ENCODE assay signal across 2 cellular contexts in genomic region chr13:67120872-67121531, GRCh38.
TF ChIP-seq lines count a peak whose summit lies in the region.

No MANE protein-coding gene starts in this region.

TF ChIP-seq in A549, 52 proteins besides CTCF, POLR2A, EP300 and RAD21 (continued from another document):
- TF ChIP-seq BCL3 (IDR thresholded peaks at IDR 0.05): peak; percentile 52
- TF ChIP-seq FOSL2 (IDR thresholded peaks at IDR 0.05): peak; percentile 8; the same call in 1 of the 2 replicates
- TF ChIP-seq FOSL2 (CRISPR knock-in tag; IDR thresholded peaks at IDR 0.05): peak; percentile 68
- peak; percentile 62; the same call in 1 of the 2 replicates for TF ChIP-seq PBX3 (IDR thresholded peaks at IDR 0.05)
- no peak for TF ChIP-seq MYC (IDR thresholded peaks at IDR 0.05; ENCODE audit: borderline replicate concordance, low read length)
- TF ChIP-seq PHF8 (IDR thresholded peaks at IDR 0.05; ENCODE audit: borderline replicate concordance, low read depth): no peak
- no peak for TF ChIP-seq ZSCAN20 (CRISPR knock-in tag; IDR thresholded peaks at IDR 0.05)
- TF ChIP-seq CBX2 (IDR thresholded peaks at IDR 0.05; ENCODE audit: borderline replicate concordance, low read depth): no peak
- no peak for TF ChIP-seq TFCP2L1 (CRISPR knock-in tag; IDR thresholded peaks at IDR 0.05)
- peak; percentile 70 to 95; a peak in 3 of 4 replicates for TF ChIP-seq CEBPB (IDR thresholded peaks at IDR 0.05)
- peak; percentile 88 for TF ChIP-seq JUNB (IDR thresholded peaks at IDR 0.05)
- no peak for TF ChIP-seq E2F6 (IDR thresholded peaks at IDR 0.05; ENCODE audit: borderline replicate concordance, low read depth)
- peak; percentile 74 to 80; a peak in 3 of 5 replicates for TF ChIP-seq JUN (IDR thresholded peaks at IDR 0.05)
- no peak for TF ChIP-seq NPAS2 (CRISPR knock-in tag; IDR thresholded peaks at IDR 0.05; ENCODE audit: borderline replicate concordance)
- TF ChIP-seq GATA3 (IDR thresholded peaks at IDR 0.05; ENCODE audit: borderline replicate concordance): peak; percentile 88
- TF ChIP-seq FOXS1 (CRISPR knock-in tag; IDR thresholded peaks at IDR 0.05): no peak
- no peak for TF ChIP-seq CBX8 (IDR thresholded peaks at IDR 0.05)

TF ChIP-seq in K562, 482 proteins besides CTCF, POLR2A, EP300 and RAD21 (continued from another document and continues in another):
- TF ChIP-seq E2F6 (IDR thresholded peaks at IDR 0.05; ENCODE audit: borderline replicate concordance in 1 of 2, extremely low read depth in 1 of 2, insufficient read depth in 1 of 2, insufficient read length in 1 of 2, low read depth in 1 of 2, low read length in 1 of 2, poor library complexity in 1 of 2, severe bottlenecking in 1 of 2): no peak
- TF ChIP-seq GTF2A2 (tag; IDR thresholded peaks at IDR 0.05): no peak
- peak; percentile 43; the same call in 1 of the 2 replicates for TF ChIP-seq SMARCE1 (IDR thresholded peaks at IDR 0.05)
- TF ChIP-seq NFE2L1 (tag; IDR thresholded peaks at IDR 0.05; ENCODE audit: borderline replicate concordance, low read depth): peak; percentile 25; the same call in 1 of the 2 replicates
- TF ChIP-seq HDAC8 (tag; IDR thresholded peaks at IDR 0.05): no peak
- no peak for TF ChIP-seq SNRNP70 (optimal IDR thresholded peaks at IDR 0.05; ENCODE audit: low read depth, low read length)
- TF ChIP-seq NCOA2 (IDR thresholded peaks at IDR 0.05; ENCODE audit: partially characterized antibody in 2 of 2): no peak
- TF ChIP-seq ZNF592 (IDR thresholded peaks at IDR 0.05): no peak
- TF ChIP-seq ZNF316 (IDR thresholded peaks at IDR 0.05): peak; percentile 90
- TF ChIP-seq NFE2 (IDR thresholded peaks at IDR 0.05; ENCODE audit: low read depth): peak; percentile 88
- TF ChIP-seq RBM39 (optimal IDR thresholded peaks at IDR 0.05; ENCODE audit: low read depth, low read length): no peak
- no peak for TF ChIP-seq NCOA6 (IDR thresholded peaks at IDR 0.05)
- TF ChIP-seq PML (IDR thresholded peaks at IDR 0.05; ENCODE audit: low read length): no peak
- peak; percentile 76 for TF ChIP-seq C11orf30 (IDR thresholded peaks at IDR 0.05; ENCODE audit: low read depth)
- no peak for TF ChIP-seq SIX5 (IDR thresholded peaks at IDR 0.05; ENCODE audit: borderline replicate concordance in 1 of 2, insufficient read depth in 1 of 2, low read depth in 1 of 2, low read length in 2 of 2)
- no peak for TF ChIP-seq ZBTB43 (CRISPR knock-in tag; IDR thresholded peaks at IDR 0.05)
- no peak for TF ChIP-seq GATA2 (CRISPR knock-in tag; IDR thresholded peaks at IDR 0.05)
- no peak for TF ChIP-seq THAP7 (CRISPR knock-in tag; IDR thresholded peaks at IDR 0.05)
- peak; percentile 42; the same call in 1 of the 2 replicates for TF ChIP-seq FOSL1 (tag; conservative IDR thresholded peaks at IDR 0.05)
- no peak for TF ChIP-seq ZBTB5 (IDR thresholded peaks at IDR 0.05)
- no peak for TF ChIP-seq ZNF232 (CRISPR knock-in tag; IDR thresholded peaks at IDR 0.05)
- TF ChIP-seq CHAMP1 (IDR thresholded peaks at IDR 0.05): no peak
- no peak for TF ChIP-seq ZBTB34 (CRISPR knock-in tag; IDR thresholded peaks at IDR 0.05)
- no peak for TF ChIP-seq FIP1L1 (IDR thresholded peaks at IDR 0.05; ENCODE audit: low read depth, low read length, poor library complexity, severe bottlenecking)
- TF ChIP-seq SMARCA4 (IDR thresholded peaks at IDR 0.05): peak; percentile 52; the same call in 1 of the 2 replicates
- TF ChIP-seq TSHZ1 (CRISPR knock-in tag; IDR thresholded peaks at IDR 0.05): no peak
- TF ChIP-seq ZNF785 (CRISPR knock-in tag; IDR thresholded peaks at IDR 0.05): no peak
- TF ChIP-seq ZKSCAN8 (CRISPR knock-in tag; IDR thresholded peaks at IDR 0.05): peak; percentile 77; the same call in 1 of the 2 replicates
- TF ChIP-seq ARID4B (CRISPR knock-in tag; IDR thresholded peaks at IDR 0.05): no peak
- no peak for TF ChIP-seq MED1 (CRISPR knock-in tag; IDR thresholded peaks at IDR 0.05; ENCODE audit: borderline replicate concordance)
